Comparison of ENCODE assay signal across 24 cellular contexts in the genomic region with DNA sequence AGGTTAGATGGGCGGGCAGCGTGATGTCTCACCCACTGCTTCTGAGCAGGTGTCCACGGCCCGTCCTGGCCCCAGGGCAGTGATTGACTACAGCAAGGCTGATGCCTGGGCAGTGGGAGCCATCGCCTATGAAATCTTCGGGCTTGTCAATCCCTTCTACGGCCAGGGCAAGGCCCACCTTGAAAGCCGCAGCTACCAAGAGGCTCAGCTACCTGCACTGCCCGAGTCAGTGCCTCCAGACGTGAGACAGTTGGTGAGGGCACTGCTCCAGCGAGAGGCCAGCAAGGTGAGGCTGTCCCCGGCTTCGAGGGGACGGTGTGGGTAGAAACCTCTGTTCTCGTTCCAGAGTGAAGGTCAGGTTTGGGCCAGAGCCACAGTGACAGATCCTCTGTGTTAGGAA. TPM values are rescaled to one million over a fixed set of nuclear protein-coding genes. Genes with fewer than 3 reads are reported as not detected.
A peak's percentile ranks its signal among the peaks of the same experiment; 100 is the strongest.
DNase-seq lines count a peak whose midpoint lies in the region; ATAC-seq, FAIRE-seq and TF ChIP-seq lines count a peak whose summit lies in the region.
"Had no signal": no experiment of that assay in that cellular context is flagged by ENCODE, and none has a peak within 500 bp of the region (broad histone marks: within the 10 kb centered on the region; RNA-seq: fewer than 3 reads in every experiment).

No MANE protein-coding gene starts in this region.

- no peak for TF ChIP-seq EP300 in K562 (IDR thresholded peaks at IDR 0.05; ENCODE audit: low read length)

- CTCF ChIA-PET in MCF 10A (lab: Yijun Ruan, JAX) (no interaction called here), K562 (lab: Yijun Ruan, JAX; ENCODE audit: low intra/inter-chr PET ratio) (no interaction called here)

- DNase-seq in MCF 10A (ENCODE audit: unreplicated experiment) (no peak), breast epithelium (ENCODE audit: low spot score in 2 of 2) (no peak), T-helper 17 cell (no peak), K562 (ENCODE audit: extremely low read depth in 1 of 4, low spot score in 3 of 4) (no peak), osteoblast (ENCODE audit: insufficient read length, low spot score, missing footprints) (peak; percentile 19), left lung (no peak)
- DNase-seq: CD4-positive, CD25-positive, alpha-beta regulatory T cell; DMS153; DND-41; GM23248; H9; KBM-7; MG63; NCI-H1105 treated with DMSO at 0.1 percent for 48 hours; NCI-H2081; NCI-H2227 treated with DMSO at 0.1 percent for 48 hours; NCI-H526 treated with DMSO at 0.1 percent for 48 hours; Peyer's patch; SIG-M5 had no signal

- H3K36me3 Mint-ChIP-seq in MCF 10A (ENCODE audit: insufficient read depth, unreplicated experiment) (peaks cover 62% of the 10 kb centered on the region), T-helper 17 cell (ENCODE audit: low read depth) (peaks cover 11% of the 10 kb centered on the region)

- H3K9me3 ChIP-seq in breast epithelium, result no peaks in the 10 kb centered on the region
- H3K9me3 ChIP-seq in T-helper 17 cell (ENCODE audit: control insufficient read depth, low read length, poor library complexity, severe bottlenecking), result no peaks in the 10 kb centered on the region
- H3K9me3 ChIP-seq in K562 (replicated peaks; ENCODE audit: control insufficient read depth, insufficient read depth, low read depth, low read length), result no peaks in the 10 kb centered on the region
- no peaks in the 10 kb centered on the region for H3K9me3 ChIP-seq in osteoblast (ENCODE audit: low read depth, low read length)
- no peaks in the 10 kb centered on the region for H3K9me3 ChIP-seq in left lung
- H3K9me3 ChIP-seq: BLaER1, MG63, Peyer's patch had no signal

- peaks cover 4% of the 10 kb centered on the region for H3K9me1 ChIP-seq in K562 (ENCODE audit: control insufficient read depth, insufficient read depth, low read length)

- H3K4me3 Mint-ChIP-seq in MCF 10A (ENCODE audit: unreplicated experiment) (peak overlapping the region; percentile 14), T-helper 17 cell (no peak overlapping the region)
- H3K4me3 Mint-ChIP-seq: CD4-positive, CD25-positive, alpha-beta regulatory T cell; H9 had no signal

- no peaks in the 10 kb centered on the region for H3K79me2 ChIP-seq in K562 (ENCODE audit: control insufficient read depth, insufficient read depth, low read length)
- no peaks in the 10 kb centered on the region for H3K79me2 ChIP-seq in osteoblast (ENCODE audit: insufficient read depth, low read length)

- no peak for FAIRE-seq in K562 (lab: Jason Lieb, UNC)
- FAIRE-seq: A204.1 had no signal

- no peaks in the 10 kb centered on the region for H3K36me3 ChIP-seq in breast epithelium
- H3K36me3 ChIP-seq in K562 (ENCODE audit: control insufficient read depth, insufficient read depth, low read length), result peaks cover 51% of the 10 kb centered on the region
- peaks cover 77% of the 10 kb centered on the region for H3K36me3 ChIP-seq in osteoblast (ENCODE audit: insufficient read depth, low read length)
- peaks cover 0 to 99% of the 10 kb centered on the region in 2 donors for H3K36me3 ChIP-seq in left lung

- TF ChIP-seq CTCF in MCF 10A (IDR thresholded peaks at IDR 0.05; ENCODE audit: unreplicated experiment), result no peak
- no peak for TF ChIP-seq CTCF in breast epithelium (IDR thresholded peaks at IDR 0.05)
- TF ChIP-seq CTCF in K562 (IDR thresholded peaks at IDR 0.05 in 2 of 3, conservative IDR thresholded peaks at IDR 0.05 in 1 of 3; ENCODE audit: insufficient read depth in 2 of 3, low read depth in 1 of 3, low read length in 3 of 3), result no peak
- no peak for TF ChIP-seq CTCF in osteoblast (IDR thresholded peaks at IDR 0.05; ENCODE audit: extremely low read depth, low read depth, low read length)
- no peak for TF ChIP-seq CTCF in left lung (IDR thresholded peaks at IDR 0.05)

- 90% methylated on average over 15 of the region's 15 CpGs for WGBS in K562 (ENCODE audit: insufficient coverage, low coverage, missing lambda C conversion rate)

- H3K4me3 ChIP-seq in breast epithelium, result no peak overlapping the region
- no peak overlapping the region for H3K4me3 ChIP-seq in K562
- no peak overlapping the region for H3K4me3 ChIP-seq in osteoblast (ENCODE audit: insufficient read depth, low read length)
- no peak overlapping the region for H3K4me3 ChIP-seq in left lung
- H3K4me3 ChIP-seq: BLaER1, GM23248, MG63, Peyer's patch, SK-N-MC had no signal

- H3K27ac Mint-ChIP-seq in MCF 10A (ENCODE audit: low read depth, unreplicated experiment) (peak overlapping the region; percentile 43), T-helper 17 cell (peak overlapping the region; percentile 57)

- no peak overlapping the region; a peak in 1 of 4 replicates for H3K9ac ChIP-seq in K562 (ENCODE audit: insufficient read depth in 1 of 2, low read depth in 2 of 2, low read length in 2 of 2)
- H3K9ac ChIP-seq: BLaER1, GM23248 had no signal

- intact Hi-C loops in MCF 10A (cut with micrococcal nuclease), result no loop called here
- intact Hi-C loops in breast epithelium (cut with DNase I; ENCODE audit: low total_unique reads), result no loop called here
- intact Hi-C loops in K562 (cut with micrococcal nuclease), result no loop called here
- intact Hi-C loops in left lung (cut with DNase I), result no loop called here

- H3K27me3 ChIP-seq in breast epithelium, result no peaks in the 10 kb centered on the region
- H3K27me3 ChIP-seq in K562 (ENCODE audit: control insufficient read depth in 2 of 2, insufficient read depth in 2 of 2, low read length in 2 of 2), result no peaks in the 10 kb centered on the region
- no peaks in the 10 kb centered on the region for H3K27me3 ChIP-seq in osteoblast (ENCODE audit: insufficient read depth, low read length)
- no peaks in the 10 kb centered on the region for H3K27me3 ChIP-seq in left lung
- H3K27me3 ChIP-seq: BLaER1, MG63, Peyer's patch had no signal

- TF ChIP-seq POLR2A in breast epithelium (IDR thresholded peaks at IDR 0.05) (no peak), K562 (conservative IDR thresholded peaks at IDR 0.05) (no peak)

- no peak overlapping the region for H3K27ac ChIP-seq in breast epithelium
- H3K27ac ChIP-seq in K562 (ENCODE audit: extremely low read depth, low read depth, low read length), result no peak overlapping the region
- H3K27ac ChIP-seq in osteoblast (ENCODE audit: low read depth, low read length), result no peak overlapping the region
- no peak overlapping the region for H3K27ac ChIP-seq in left lung
- H3K27ac ChIP-seq: BLaER1, GM23248, Peyer's patch, SK-N-MC had no signal

- TF ChIP-seq RAD21 in K562 (CRISPR knock-in tag; conservative IDR thresholded peaks at IDR 0.05 in 1 of 2, IDR thresholded peaks at IDR 0.05 in 1 of 2), result no peak

- no peaks in the 10 kb centered on the region for H3K4me1 Mint-ChIP-seq in MCF 10A (ENCODE audit: insufficient read depth, unreplicated experiment)
- H3K4me1 Mint-ChIP-seq in T-helper 17 cell, result no peaks in the 10 kb centered on the region
- H3K4me1 Mint-ChIP-seq: H9 had no signal

- H3K4me2 ChIP-seq in K562 (ENCODE audit: insufficient read depth, low read length) (no peak overlapping the region), osteoblast (ENCODE audit: insufficient read depth, low read length) (no peak overlapping the region)
- H3K4me2 ChIP-seq: BLaER1 had no signal

- POLR2A ChIA-PET in MCF 10A (lab: Yijun Ruan, JAX), result interaction anchor here (1.0 kb wide), 1 partner anchor 385 kb away, joined by 5 read pairs; no protein-coding TSS in a partner anchor
- POLR2A ChIA-PET in K562 (lab: Yijun Ruan, JAX), result interaction anchor here (1.0 to 4.6 kb wide), 3 partner anchors 10 to 15 kb away, joined by 4 to 29 read pairs (median 4); partner anchors contain the start of gene DDOST

- BruUV-seq in MCF 10A (replicated peaks; lab: Mats Ljungman, UMichigan) (no TSS peak), K562 (replicated peaks; lab: Mats Ljungman, UMichigan) (no TSS peak)

- in situ Hi-C loops in K562 (cut with MboI), result no loop called here

- ATAC-seq in T-helper 17 cell (no peak), K562 (no peak), GM18907 (IDR thresholded peaks at IDR 0.05; ENCODE audit: unreplicated experiment) (no peak), left lung (no peak), GM19463 (IDR thresholded peaks at IDR 0.05; ENCODE audit: unreplicated experiment) (no peak)

- H2AFZ ChIP-seq in K562 (ENCODE audit: low read depth, low read length) (no peak overlapping the region), osteoblast (ENCODE audit: low read length) (no peak overlapping the region)
- H2AFZ ChIP-seq: GM23248 had no signal

- H4K20me1 ChIP-seq in K562 (replicated peaks; ENCODE audit: control insufficient read depth, insufficient read depth, low read length) (no peaks in the 10 kb centered on the region), osteoblast (ENCODE audit: insufficient read depth, low read length) (peaks cover 3% of the 10 kb centered on the region)

- H3K27me3 Mint-ChIP-seq in MCF 10A (ENCODE audit: insufficient read depth, unreplicated experiment) (no peaks in the 10 kb centered on the region), T-helper 17 cell (no peaks in the 10 kb centered on the region)
- H3K27me3 Mint-ChIP-seq: CD4-positive, CD25-positive, alpha-beta regulatory T cell had no signal

- no peaks in the 10 kb centered on the region for H3K9me3 Mint-ChIP-seq in MCF 10A (ENCODE audit: unreplicated experiment)
- H3K9me3 Mint-ChIP-seq: CD4-positive, CD25-positive, alpha-beta regulatory T cell; H9 had no signal

- H3K4me1 ChIP-seq in breast epithelium, result no peaks in the 10 kb centered on the region
- no peaks in the 10 kb centered on the region for H3K4me1 ChIP-seq in K562 (replicated peaks in 1 of 2; ENCODE audit: control insufficient read depth in 2 of 2, insufficient read depth in 2 of 2, low read length in 2 of 2)
- H3K4me1 ChIP-seq in osteoblast (ENCODE audit: insufficient read depth, low read length), result no peaks in the 10 kb centered on the region
- H3K4me1 ChIP-seq in left lung, result no peaks in the 10 kb centered on the region
- H3K4me1 ChIP-seq: BLaER1, Peyer's patch had no signal

RNA-seq across cellular contexts. Expression of gene DDOST, which starts 12.2 kb away (rescaled TPM):
- total RNA-seq in MCF 10A (2022) (292 and 397 TPM in 2 replicates), breast epithelium (100 to 1,000 TPM; 127 to 145 (median 138) TPM), T-helper 17 cell (100 to 1,000 TPM; 104 to 112 TPM), K562 (2014; rRNA removed) (209 and 254 TPM in 2 replicates), K562 (2014; rRNA removed; fragmentation: Illumina TruSeq; extraction: Trizol) (148 and 173 TPM in 2 replicates), K562 (2015; rRNA removed; fragmentation: Illumina TruSeq; extraction: Trizol) (240 and 241 TPM in 2 replicates), K562 (2021) (204 and 214 TPM in 2 replicates), osteoblast (291 and 293 TPM in 2 replicates), left lung (100 to 1,000 TPM; 211 to 246 TPM)
- 175 and 296 TPM in 2 replicates for total RNA-seq in K562 (2011; cell fraction: chromatin; rRNA removed; ENCODE audit: low replicate concordance)
- 446 and 467 TPM in 2 replicates for total RNA-seq in K562 (2011; cell fraction: nucleolus; rRNA removed)
- total RNA-seq in K562 (2011; cell fraction: nucleoplasm; rRNA removed), result 312 and 382 TPM in 2 replicates
- polyA plus RNA-seq in K562 (2011; rRNA removed) (260 and 287 TPM in 2 replicates), K562 (2014; fragmentation: Illumina TruSeq; extraction: Trizol) (255 and 267 TPM in 2 replicates), K562 (2014; fragmentation: Nextera tagmentation; extraction: Ambion mirVana) (100 to 1,000 TPM; 185 to 306 TPM), K562 (2014; rRNA removed) (222 and 268 TPM in 2 replicates)
- 342 and 406 TPM in 2 replicates for polyA plus RNA-seq in K562 (2011; cell fraction: cytosol; rRNA removed)
- polyA plus RNA-seq in K562 (2011; cell fraction: nucleus; rRNA removed), result 69.7 and 99.0 TPM in 2 replicates
- 227 and 356 TPM in 2 replicates for polyA plus RNA-seq in K562 (2012)
- 217 and 219 TPM in 2 replicates for polyA minus RNA-seq in K562 (2011; rRNA and poly(A)+ RNA removed)
- polyA minus RNA-seq in K562 (2011; cell fraction: cytosol; rRNA and poly(A)+ RNA removed), result 93.0 and 124 TPM in 2 replicates
- polyA minus RNA-seq in K562 (2011; cell fraction: nucleus; rRNA and poly(A)+ RNA removed), result 35.7 and 64.2 TPM in 2 replicates

RNA-seq across cellular contexts. Expression of gene PINK1, which starts 15.7 kb away (rescaled TPM):
- total RNA-seq in MCF 10A (2022) (20.9 and 26.1 TPM in 2 replicates), breast epithelium (100 to 1,000 TPM in 1 of 3 donors, 10 to 100 TPM in 2; 92.1 to 146 (median 94.1) TPM), T-helper 17 cell (1 to 10 TPM; 9.6 to 9.8 TPM), K562 (2014; rRNA removed) (11.3 and 12.9 TPM in 2 replicates), K562 (2014; rRNA removed; fragmentation: Illumina TruSeq; extraction: Trizol) (5.7 and 6.2 TPM in 2 replicates), K562 (2015; rRNA removed; fragmentation: Illumina TruSeq; extraction: Trizol) (5.9 and 6.5 TPM in 2 replicates), K562 (2021) (9.3 and 9.5 TPM in 2 replicates), osteoblast (73.1 and 79.3 TPM in 2 replicates), left lung (10 to 100 TPM; 39.1 to 56.3 TPM)
- total RNA-seq in K562 (2011; cell fraction: chromatin; rRNA removed; ENCODE audit: low replicate concordance), result 7.4 and 10.6 TPM in 2 replicates
- 5.8 and 8.2 TPM in 2 replicates for total RNA-seq in K562 (2011; cell fraction: nucleolus; rRNA removed)
- 7.4 and 8.1 TPM in 2 replicates for total RNA-seq in K562 (2011; cell fraction: nucleoplasm; rRNA removed)
- polyA plus RNA-seq in K562 (2011; rRNA removed) (6.8 and 9.3 TPM in 2 replicates), K562 (2014; fragmentation: Illumina TruSeq; extraction: Trizol) (7.6 and 9.9 TPM in 2 replicates), K562 (2014; fragmentation: Nextera tagmentation; extraction: Ambion mirVana) (1 to 10 TPM; 1.5 to 2.2 TPM), K562 (2014; rRNA removed) (10.2 and 10.5 TPM in 2 replicates)
- polyA plus RNA-seq in K562 (2011; cell fraction: cytosol; rRNA removed), result 8.0 and 11.3 TPM in 2 replicates
- 5.3 and 5.6 TPM in 2 replicates for polyA plus RNA-seq in K562 (2011; cell fraction: nucleus; rRNA removed)
- 9.1 and 27.2 TPM in 2 replicates for polyA plus RNA-seq in K562 (2012)
- 4.9 TPM in 2 replicates for polyA minus RNA-seq in K562 (2011; rRNA and poly(A)+ RNA removed)
- polyA minus RNA-seq in K562 (2011; cell fraction: cytosol; rRNA and poly(A)+ RNA removed), result 3.1 and 4.2 TPM in 2 replicates
- polyA minus RNA-seq in K562 (2011; cell fraction: nucleus; rRNA and poly(A)+ RNA removed), result 1.5 and 2.2 TPM in 2 replicates
